1 cellular context compared by ENCODE assay signal in genomic region chr11:39724404-39724803, GRCh38.
TF ChIP-seq lines count a peak whose summit lies in the region.

No MANE protein-coding gene starts in this region.

TF ChIP-seq in HepG2, 621 proteins besides CTCF, POLR2A, EP300 and RAD21 (continued from another document):
- TF ChIP-seq HMG20B (CRISPR knock-in tag; conservative IDR thresholded peaks at IDR 0.05) (no peak), NR0B2 (CRISPR knock-in tag; IDR thresholded peaks at IDR 0.05) (no peak), HOXA5 (CRISPR knock-in tag; IDR thresholded peaks at IDR 0.05) (no peak), TEAD2 (CRISPR knock-in tag; IDR thresholded peaks at IDR 0.05) (no peak), HMGXB3 (CRISPR knock-in tag; IDR thresholded peaks at IDR 0.05; ENCODE audit: borderline replicate concordance) (no peak), ZNF773 (CRISPR knock-in tag; IDR thresholded peaks at IDR 0.05; ENCODE audit: borderline replicate concordance) (no peak), FOXO1 (CRISPR knock-in tag; IDR thresholded peaks at IDR 0.05) (no peak), MATR3 (CRISPR knock-in tag; IDR thresholded peaks at IDR 0.05) (no peak), HNRNPLL (IDR thresholded peaks at IDR 0.05; ENCODE audit: low read depth, low read length, poor library complexity, severe bottlenecking) (no peak), NFE2 (CRISPR knock-in tag; IDR thresholded peaks at IDR 0.05) (no peak), SRSF9 (IDR thresholded peaks at IDR 0.05; ENCODE audit: borderline replicate concordance, insufficient read depth, low read depth, low read length, poor library complexity, severe bottlenecking) (no peak), KLF13 (CRISPR knock-in tag; IDR thresholded peaks at IDR 0.05) (no peak), HNRNPL (IDR thresholded peaks at IDR 0.05; ENCODE audit: low read depth, low read length) (no peak), BHLHE40 (IDR thresholded peaks at IDR 0.05; ENCODE audit: low read length) (no peak)
